In the genomic region with DNA sequence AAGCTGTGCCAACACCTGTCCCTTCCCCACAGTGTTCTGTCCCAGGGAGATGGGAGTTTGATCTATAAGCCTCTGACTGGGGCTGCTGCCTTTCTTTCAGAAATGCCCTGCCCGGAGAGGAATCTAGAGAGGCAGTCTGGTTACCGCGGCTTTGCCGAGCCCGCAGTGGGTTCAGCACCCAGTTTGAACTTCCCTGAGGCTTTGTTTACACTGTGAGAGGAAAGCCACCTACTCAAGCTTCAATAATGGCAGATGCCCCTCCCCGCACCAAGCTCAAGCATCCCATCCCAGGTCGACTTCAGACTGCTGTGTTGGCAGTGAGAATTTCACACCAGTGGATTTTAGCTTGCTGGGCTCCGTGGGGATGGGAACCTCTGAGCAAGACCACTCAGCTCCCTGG, we compare ENCODE assay signal across 3 cellular contexts.
TF ChIP-seq lines count a peak whose summit lies in the region.

No MANE protein-coding gene starts in this region.

TF ChIP-seq in IMR-90, 13 proteins besides CTCF, POLR2A, EP300 and RAD21:
- TF ChIP-seq MAZ (IDR thresholded peaks at IDR 0.05; ENCODE audit: borderline replicate concordance, low read depth, low read length) (no peak), MXI1 (IDR thresholded peaks at IDR 0.05; ENCODE audit: borderline replicate concordance, low read depth, low read length) (no peak), NFE2L2 (IDR thresholded peaks at IDR 0.05; ENCODE audit: low read depth, low read length) (no peak), CHD1 (IDR thresholded peaks at IDR 0.05; ENCODE audit: low read depth, low read length) (no peak), SMC3 (IDR thresholded peaks at IDR 0.05; ENCODE audit: low read depth, low read length) (no peak), BHLHE40 (IDR thresholded peaks at IDR 0.05; ENCODE audit: low read depth, low read length) (no peak), CEBPB (IDR thresholded peaks at IDR 0.05; ENCODE audit: low read depth, low read length) (no peak), RFX5 (IDR thresholded peaks at IDR 0.05; ENCODE audit: low read depth, low read length) (no peak)
- TF ChIP-seq, protein P1, sequence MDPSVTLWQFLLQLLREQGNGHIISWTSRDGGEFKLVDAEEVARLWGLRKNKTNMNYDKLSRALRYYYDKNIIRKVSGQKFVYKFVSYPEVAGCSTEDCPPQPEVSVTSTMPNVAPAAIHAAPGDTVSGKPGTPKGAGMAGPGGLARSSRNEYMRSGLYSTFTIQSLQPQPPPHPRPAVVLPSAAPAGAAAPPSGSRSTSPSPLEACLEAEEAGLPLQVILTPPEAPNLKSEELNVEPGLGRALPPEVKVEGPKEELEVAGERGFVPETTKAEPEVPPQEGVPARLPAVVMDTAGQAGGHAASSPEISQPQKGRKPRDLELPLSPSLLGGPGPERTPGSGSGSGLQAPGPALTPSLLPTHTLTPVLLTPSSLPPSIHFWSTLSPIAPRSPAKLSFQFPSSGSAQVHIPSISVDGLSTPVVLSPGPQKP (IDR thresholded peaks at IDR 0.05; ENCODE audit: borderline replicate concordance, low read depth, low read length) = no peak
- TF ChIP-seq, protein P2, sequence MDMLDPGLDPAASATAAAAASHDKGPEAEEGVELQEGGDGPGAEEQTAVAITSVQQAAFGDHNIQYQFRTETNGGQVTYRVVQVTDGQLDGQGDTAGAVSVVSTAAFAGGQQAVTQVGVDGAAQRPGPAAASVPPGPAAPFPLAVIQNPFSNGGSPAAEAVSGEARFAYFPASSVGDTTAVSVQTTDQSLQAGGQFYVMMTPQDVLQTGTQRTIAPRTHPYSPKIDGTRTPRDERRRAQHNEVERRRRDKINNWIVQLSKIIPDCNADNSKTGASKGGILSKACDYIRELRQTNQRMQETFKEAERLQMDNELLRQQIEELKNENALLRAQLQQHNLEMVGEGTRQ (IDR thresholded peaks at IDR 0.05; ENCODE audit: low read depth, low read length) = no peak

TF ChIP-seq in WTC11, 78 proteins besides CTCF, POLR2A, EP300 and RAD21 (continues in another document):
- TF ChIP-seq HMGA2 (CRISPR knock-in tag; IDR thresholded peaks at IDR 0.05) = no peak
- no peak for TF ChIP-seq ETV6 (CRISPR knock-in tag; IDR thresholded peaks at IDR 0.05)
- TF ChIP-seq ZNF671 (CRISPR knock-in tag; IDR thresholded peaks at IDR 0.05) = no peak
- TF ChIP-seq TCF7 (CRISPR knock-in tag; IDR thresholded peaks at IDR 0.05; ENCODE audit: low read depth) = no peak
- no peak for TF ChIP-seq ESRRA (CRISPR knock-in tag; IDR thresholded peaks at IDR 0.05; ENCODE audit: borderline replicate concordance)
- no peak for TF ChIP-seq NR1H2 (CRISPR knock-in tag; IDR thresholded peaks at IDR 0.05)
- TF ChIP-seq, protein P3, sequence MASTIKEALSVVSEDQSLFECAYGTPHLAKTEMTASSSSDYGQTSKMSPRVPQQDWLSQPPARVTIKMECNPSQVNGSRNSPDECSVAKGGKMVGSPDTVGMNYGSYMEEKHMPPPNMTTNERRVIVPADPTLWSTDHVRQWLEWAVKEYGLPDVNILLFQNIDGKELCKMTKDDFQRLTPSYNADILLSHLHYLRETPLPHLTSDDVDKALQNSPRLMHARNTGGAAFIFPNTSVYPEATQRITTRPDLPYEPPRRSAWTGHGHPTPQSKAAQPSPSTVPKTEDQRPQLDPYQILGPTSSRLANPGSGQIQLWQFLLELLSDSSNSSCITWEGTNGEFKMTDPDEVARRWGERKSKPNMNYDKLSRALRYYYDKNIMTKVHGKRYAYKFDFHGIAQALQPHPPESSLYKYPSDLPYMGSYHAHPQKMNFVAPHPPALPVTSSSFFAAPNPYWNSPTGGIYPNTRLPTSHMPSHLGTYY (CRISPR knock-in tag; IDR thresholded peaks at IDR 0.05) = no peak
- TF ChIP-seq, protein P4, sequence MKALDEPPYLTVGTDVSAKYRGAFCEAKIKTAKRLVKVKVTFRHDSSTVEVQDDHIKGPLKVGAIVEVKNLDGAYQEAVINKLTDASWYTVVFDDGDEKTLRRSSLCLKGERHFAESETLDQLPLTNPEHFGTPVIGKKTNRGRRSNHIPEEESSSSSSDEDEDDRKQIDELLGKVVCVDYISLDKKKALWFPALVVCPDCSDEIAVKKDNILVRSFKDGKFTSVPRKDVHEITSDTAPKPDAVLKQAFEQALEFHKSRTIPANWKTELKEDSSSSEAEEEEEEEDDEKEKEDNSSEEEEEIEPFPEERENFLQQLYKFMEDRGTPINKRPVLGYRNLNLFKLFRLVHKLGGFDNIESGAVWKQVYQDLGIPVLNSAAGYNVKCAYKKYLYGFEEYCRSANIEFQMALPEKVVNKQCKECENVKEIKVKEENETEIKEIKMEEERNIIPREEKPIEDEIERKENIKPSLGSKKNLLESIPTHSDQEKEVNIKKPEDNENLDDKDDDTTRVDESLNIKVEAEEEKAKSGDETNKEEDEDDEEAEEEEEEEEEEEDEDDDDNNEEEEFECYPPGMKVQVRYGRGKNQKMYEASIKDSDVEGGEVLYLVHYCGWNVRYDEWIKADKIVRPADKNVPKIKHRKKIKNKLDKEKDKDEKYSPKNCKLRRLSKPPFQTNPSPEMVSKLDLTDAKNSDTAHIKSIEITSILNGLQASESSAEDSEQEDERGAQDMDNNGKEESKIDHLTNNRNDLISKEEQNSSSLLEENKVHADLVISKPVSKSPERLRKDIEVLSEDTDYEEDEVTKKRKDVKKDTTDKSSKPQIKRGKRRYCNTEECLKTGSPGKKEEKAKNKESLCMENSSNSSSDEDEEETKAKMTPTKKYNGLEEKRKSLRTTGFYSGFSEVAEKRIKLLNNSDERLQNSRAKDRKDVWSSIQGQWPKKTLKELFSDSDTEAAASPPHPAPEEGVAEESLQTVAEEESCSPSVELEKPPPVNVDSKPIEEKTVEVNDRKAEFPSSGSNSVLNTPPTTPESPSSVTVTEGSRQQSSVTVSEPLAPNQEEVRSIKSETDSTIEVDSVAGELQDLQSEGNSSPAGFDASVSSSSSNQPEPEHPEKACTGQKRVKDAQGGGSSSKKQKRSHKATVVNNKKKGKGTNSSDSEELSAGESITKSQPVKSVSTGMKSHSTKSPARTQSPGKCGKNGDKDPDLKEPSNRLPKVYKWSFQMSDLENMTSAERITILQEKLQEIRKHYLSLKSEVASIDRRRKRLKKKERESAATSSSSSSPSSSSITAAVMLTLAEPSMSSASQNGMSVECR (CRISPR knock-in tag; IDR thresholded peaks at IDR 0.05; ENCODE audit: borderline replicate concordance) = no peak
- TF ChIP-seq FOXP1 (CRISPR knock-in tag; IDR thresholded peaks at IDR 0.05; ENCODE audit: borderline replicate concordance) = no peak
- TF ChIP-seq ATF1 (CRISPR knock-in tag; IDR thresholded peaks at IDR 0.05) = no peak
- TF ChIP-seq, protein P5, sequence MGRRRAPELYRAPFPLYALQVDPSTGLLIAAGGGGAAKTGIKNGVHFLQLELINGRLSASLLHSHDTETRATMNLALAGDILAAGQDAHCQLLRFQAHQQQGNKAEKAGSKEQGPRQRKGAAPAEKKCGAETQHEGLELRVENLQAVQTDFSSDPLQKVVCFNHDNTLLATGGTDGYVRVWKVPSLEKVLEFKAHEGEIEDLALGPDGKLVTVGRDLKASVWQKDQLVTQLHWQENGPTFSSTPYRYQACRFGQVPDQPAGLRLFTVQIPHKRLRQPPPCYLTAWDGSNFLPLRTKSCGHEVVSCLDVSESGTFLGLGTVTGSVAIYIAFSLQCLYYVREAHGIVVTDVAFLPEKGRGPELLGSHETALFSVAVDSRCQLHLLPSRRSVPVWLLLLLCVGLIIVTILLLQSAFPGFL (CRISPR knock-in tag; IDR thresholded peaks at IDR 0.05; ENCODE audit: borderline replicate concordance) = no peak
- no peak for TF ChIP-seq TP53 (CRISPR knock-in tag; IDR thresholded peaks at IDR 0.05)
- TF ChIP-seq, protein P6, sequence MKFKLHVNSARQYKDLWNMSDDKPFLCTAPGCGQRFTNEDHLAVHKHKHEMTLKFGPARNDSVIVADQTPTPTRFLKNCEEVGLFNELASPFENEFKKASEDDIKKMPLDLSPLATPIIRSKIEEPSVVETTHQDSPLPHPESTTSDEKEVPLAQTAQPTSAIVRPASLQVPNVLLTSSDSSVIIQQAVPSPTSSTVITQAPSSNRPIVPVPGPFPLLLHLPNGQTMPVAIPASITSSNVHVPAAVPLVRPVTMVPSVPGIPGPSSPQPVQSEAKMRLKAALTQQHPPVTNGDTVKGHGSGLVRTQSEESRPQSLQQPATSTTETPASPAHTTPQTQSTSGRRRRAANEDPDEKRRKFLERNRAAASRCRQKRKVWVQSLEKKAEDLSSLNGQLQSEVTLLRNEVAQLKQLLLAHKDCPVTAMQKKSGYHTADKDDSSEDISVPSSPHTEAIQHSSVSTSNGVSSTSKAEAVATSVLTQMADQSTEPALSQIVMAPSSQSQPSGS (CRISPR knock-in tag; IDR thresholded peaks at IDR 0.05; ENCODE audit: borderline replicate concordance, low read depth) = no peak
- no peak for TF ChIP-seq GTF2I (CRISPR knock-in tag; conservative IDR thresholded peaks at IDR 0.05)

TF ChIP-seq in HepG2, 621 proteins besides CTCF, POLR2A, EP300 and RAD21:
- TF ChIP-seq, protein P7, sequence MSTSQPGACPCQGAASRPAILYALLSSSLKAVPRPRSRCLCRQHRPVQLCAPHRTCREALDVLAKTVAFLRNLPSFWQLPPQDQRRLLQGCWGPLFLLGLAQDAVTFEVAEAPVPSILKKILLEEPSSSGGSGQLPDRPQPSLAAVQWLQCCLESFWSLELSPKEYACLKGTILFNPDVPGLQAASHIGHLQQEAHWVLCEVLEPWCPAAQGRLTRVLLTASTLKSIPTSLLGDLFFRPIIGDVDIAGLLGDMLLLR (CRISPR knock-in tag; IDR thresholded peaks at IDR 0.05) = no peak
- no peak for TF ChIP-seq TSC22D2 (CRISPR knock-in tag; IDR thresholded peaks at IDR 0.05; ENCODE audit: borderline replicate concordance)
- TF ChIP-seq TCF7L2 (IDR thresholded peaks at IDR 0.05; ENCODE audit: low read depth, low read length) = no peak
- TF ChIP-seq RORA (CRISPR knock-in tag; IDR thresholded peaks at IDR 0.05) = no peak
